18 cellular contexts compared by ENCODE assay signal in genomic region chr2:16125614-16126125, GRCh38.
"Had no signal": no experiment of that assay in that cellular context is flagged by ENCODE, and none has a peak within 500 bp of the region (broad histone marks: within the 10 kb centered on the region; RNA-seq: fewer than 3 reads in every experiment).

No MANE protein-coding gene starts in this region.

- ATAC-seq: gastroesophageal sphincter, left ventricle myocardium superior, natural killer cell had no signal

- H3K4me3 Mint-ChIP-seq: activated naive CD4-positive, alpha-beta T cell treated with anti-CD3 and anti-CD28 coated beads, Interleukin-2, amount 10 ng/mL, durations not matched to agents 7 days and 5 days; central memory CD8-positive, alpha-beta T cell; memory B cell; natural killer cell; type B pancreatic cell had no signal

- H3K27me3 Mint-ChIP-seq: activated naive CD4-positive, alpha-beta T cell treated with anti-CD3 and anti-CD28 coated beads, Interleukin-2, amount 10 ng/mL, durations not matched to agents 7 days and 5 days; central memory CD8-positive, alpha-beta T cell; memory B cell; type B pancreatic cell had no signal

- H3K27ac Mint-ChIP-seq: activated naive CD4-positive, alpha-beta T cell treated with anti-CD3 and anti-CD28 coated beads, Interleukin-2, amount 10 ng/mL, durations not matched to agents 7 days and 5 days; memory B cell; natural killer cell; type B pancreatic cell had no signal

- H3K27me3 ChIP-seq: ascending aorta, gastroesophageal sphincter, stomach had no signal

- H3K9me3 Mint-ChIP-seq: memory B cell, natural killer cell, type B pancreatic cell had no signal

- DNase-seq: activated CD4-positive, alpha-beta T cell treated with anti-CD3 and anti-CD28 coated beads, Interleukin-2, amount 50 U/mL, for 1 hour; activated CD8-positive, alpha-beta memory T cell treated with anti-CD3 and anti-CD28 coated beads, Interleukin-2, amount 50 U/mL, for 48 hours; activated effector memory CD4-positive, alpha-beta T cell treated with Interleukin-2 at 50 U/mL for 16 hours; activated naive CD4-positive, alpha-beta T cell treated with anti-CD3 and anti-CD28 coated beads, Interleukin-2, amount 10 ng/mL, durations not matched to agents 7 days and 5 days; activated T-cell treated with anti-CD3 and anti-CD28 coated beads, Interleukin-2, amount 50 U/mL, for 48 hours; heart right ventricle; kidney glomerular epithelial cell; left ventricle myocardium superior; natural killer cell; stomach; T-helper 1 cell; T-helper 9 cell had no signal

- H3K4me1 ChIP-seq: ascending aorta, gastroesophageal sphincter, heart right ventricle had no signal

- H3K36me3 ChIP-seq: ascending aorta, gastroesophageal sphincter, heart right ventricle, stomach had no signal

- H3K4me3 ChIP-seq: ascending aorta, coronary artery, gastroesophageal sphincter, heart right ventricle, stomach had no signal

- H3K27ac ChIP-seq: ascending aorta, coronary artery, gastroesophageal sphincter, heart right ventricle had no signal

- H3K4me1 Mint-ChIP-seq: activated naive CD4-positive, alpha-beta T cell treated with anti-CD3 and anti-CD28 coated beads, Interleukin-2, amount 10 ng/mL, durations not matched to agents 7 days and 5 days; central memory CD8-positive, alpha-beta T cell; memory B cell; natural killer cell had no signal

- H3K9me3 ChIP-seq: ascending aorta, stomach had no signal

- H3K36me3 Mint-ChIP-seq: activated naive CD4-positive, alpha-beta T cell treated with anti-CD3 and anti-CD28 coated beads, Interleukin-2, amount 10 ng/mL, durations not matched to agents 7 days and 5 days; memory B cell; natural killer cell; type B pancreatic cell had no signal
